12 cellular contexts compared by ENCODE assay signal in the genomic region with DNA sequence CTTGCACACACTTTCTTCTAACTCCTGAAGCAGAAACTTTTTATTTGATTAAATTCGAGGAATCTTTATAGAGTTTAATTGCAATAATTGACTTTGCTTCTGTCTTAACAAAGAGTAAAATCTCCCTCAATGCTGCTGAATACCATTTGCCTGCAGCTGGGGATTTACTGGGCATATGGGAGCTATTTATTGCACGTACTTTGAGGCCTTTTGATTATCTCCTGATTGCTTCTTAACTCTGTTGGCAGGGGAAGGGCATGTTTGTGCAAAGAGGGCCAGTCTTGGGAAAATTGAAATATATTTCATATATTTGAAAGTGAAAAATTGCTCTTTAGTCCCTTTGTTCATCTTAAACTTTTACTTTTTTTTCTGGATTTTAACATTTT.
DNase-seq lines count a peak whose midpoint lies in the region; ATAC-seq, FAIRE-seq and TF ChIP-seq lines count a peak whose summit lies in the region.
"Had no signal": no experiment of that assay in that cellular context is flagged by ENCODE, and none has a peak within 500 bp of the region (broad histone marks: within the 10 kb centered on the region; RNA-seq: fewer than 3 reads in every experiment).

No MANE protein-coding gene starts in this region.

- H4K91ac ChIP-seq in H1 (replicated peaks; ENCODE audit: insufficient read length, low read length) = no peak overlapping the region

- H4K8ac ChIP-seq in H1 (ENCODE audit: extremely low read depth, insufficient read depth, low read length) = no peak overlapping the region

- H3K27ac ChIP-seq in H1 (ENCODE audit: low read depth, low read length) (no peak overlapping the region), sigmoid colon (peak overlapping the region in 3 of 4 donors; percentile 91 to 93 (median 91))

- no peak for FAIRE-seq in H1 (lab: Jason Lieb, UNC)
- FAIRE-seq: colon, G401.6 had no signal

- CTCF ChIA-PET in H1 (lab: Charles Lee; ENCODE audit: partially characterized antibody) = interaction anchor here (0.8 to 1.6 kb wide), 2 partner anchors 38 to 65 kb away, joined by 3 to 4 read pairs; no protein-coding TSS in a partner anchor

- no peak overlapping the region for H4K5ac ChIP-seq in H1 (ENCODE audit: insufficient read length, low read depth, low read length)

- no peak for TF ChIP-seq EP300 in H1 (IDR thresholded peaks at IDR 0.05; ENCODE audit: borderline replicate concordance in 1 of 2, low read depth in 2 of 2, low read length in 2 of 2)
- no peak for TF ChIP-seq EP300 in sigmoid colon (IDR thresholded peaks at IDR 0.05)

- 0 out of 2 replicates have a peak overlapping the region, but pooled peaks have one; percentile 83 for H2BK15ac ChIP-seq in H1 (ENCODE audit: low read length)

- no peak overlapping the region for H3K4me2 ChIP-seq in H1 (ENCODE audit: insufficient read depth in 1 of 2, low read depth in 2 of 2, low read length in 2 of 2)

- no peak for TF ChIP-seq RAD21 in H1 (IDR thresholded peaks at IDR 0.05 in 1 of 2, conservative IDR thresholded peaks at IDR 0.05 in 1 of 2; ENCODE audit: low read depth in 2 of 2, low read length in 2 of 2)

- no peaks in the 10 kb centered on the region for H3K79me2 ChIP-seq in H1 (ENCODE audit: control insufficient read depth in 1 of 2, insufficient read depth in 2 of 2, low read length in 2 of 2)

- POLR2A ChIA-PET in H1 (lab: Charles Lee; ENCODE audit: partially characterized antibody) = interaction anchor here (1.5 kb wide), 1 partner anchor 19 kb away, joined by 6 read pairs; no protein-coding TSS in a partner anchor

- H3K9me3 ChIP-seq in H1 (ENCODE audit: insufficient read depth in 2 of 2, low read depth in 1 of 2, low read length in 1 of 2) (no peaks in the 10 kb centered on the region), sigmoid colon (no peaks in the 10 kb centered on the region)
- H3K9me3 ChIP-seq: upper lobe of left lung had no signal

- H3K79me1 ChIP-seq in H1 (ENCODE audit: low read depth, low read length) = no peaks in the 10 kb centered on the region

- H2BK5ac ChIP-seq in H1 (ENCODE audit: low read depth, low read length) = no peak overlapping the region

- no peak overlapping the region for H2BK20ac ChIP-seq in H1 (ENCODE audit: low read length)

- H3K36me3 ChIP-seq in H1 (ENCODE audit: control insufficient read depth in 2 of 4, insufficient read depth in 4 of 4, low read length in 3 of 4) (no peaks in the 10 kb centered on the region), sigmoid colon (peaks cover 0 to 18% (median 9%) of the 10 kb centered on the region in 4 donors)

- no peak overlapping the region for H3K14ac ChIP-seq in H1 (ENCODE audit: insufficient read length)

- H3K4me1 ChIP-seq in H1 (replicated peaks in 1 of 4; ENCODE audit: control insufficient read depth in 3 of 4, insufficient read depth in 4 of 4, low read length in 3 of 4) = peaks cover 4 to 21% (median 9%) of the 10 kb centered on the region in 4 experiments; a peak in 6 of 7 replicates
- H3K4me1 ChIP-seq in sigmoid colon = peaks cover 0 to 26% (median 22%) of the 10 kb centered on the region in 4 donors

- DNase-seq in NCI-H1694 treated with DMSO at 0.1 percent for 48 hours (lab: John Stamatoyannopoulos, UW) = peak; percentile 30
- no peak for DNase-seq in NCI-H1694 (lab: John Stamatoyannopoulos, UW)
- DNase-seq in NCI-H446 treated with DMSO at 0.1 percent for 48 hours (lab: John Stamatoyannopoulos, UW) = peak; percentile 16
- DNase-seq in H1 (ENCODE audit: low read depth in 1 of 2, low spot score in 2 of 2) = no peak
- no peak for DNase-seq in sigmoid colon
- no peak for DNase-seq in GM19240 (ENCODE audit: insufficient read length, low spot score)
- DNase-seq in iPS-NIHi7 (ENCODE audit: extremely low spot score) = no peak
- DNase-seq: CD8-positive, alpha-beta T cell had no signal

- intact Hi-C loops in sigmoid colon (cut with DNase I) = loop anchor here (5.0 to 10.0 kb wide), 3 partner anchors 43 to 360 kb away; a partner anchor contains a TSS

- H3K23me2 ChIP-seq in H1 (ENCODE audit: low read depth, low read length) = no peaks in the 10 kb centered on the region

- 84% methylated on average over 2 of the region's 2 CpGs; no CpG with 5 or more reads in 1 of the 2 experiments for WGBS in H1 (ENCODE audit: extremely low coverage in 1 of 2, insufficient coverage in 1 of 2, insufficient read length in 1 of 2, insufficient replicate concordance in 2 of 2, low coverage in 1 of 2, low lambda C conversion rate in 2 of 2, missing lambda C conversion rate in 1 of 2), 2 experiments
- WGBS in sigmoid colon, 2 donors = 74 to 88% methylated on average over 2 of the region's 2 CpGs

- no peak overlapping the region for H2AK5ac ChIP-seq in H1 (ENCODE audit: low read depth, low read length)

- H3K4me3 ChIP-seq in H1 (ENCODE audit: extremely low read depth in 1 of 4, insufficient read depth in 2 of 4, low read depth in 3 of 4, low read length in 4 of 4) (no peak overlapping the region), sigmoid colon (no peak overlapping the region)
- H3K4me3 ChIP-seq: upper lobe of left lung had no signal

- no peak overlapping the region for H3K9ac ChIP-seq in H1 (replicated peaks in 1 of 4; ENCODE audit: extremely low read depth in 1 of 4, low read depth in 3 of 4, low read length in 3 of 4)

- no peak overlapping the region for H2BK120ac ChIP-seq in H1 (replicated peaks; ENCODE audit: low read depth, low read length)

- no peak overlapping the region for H2AFZ ChIP-seq in H1 (ENCODE audit: low read length)

- ATAC-seq in HG03571 (IDR thresholded peaks at IDR 0.05; ENCODE audit: unreplicated experiment) = no peak
- ATAC-seq: CD8-positive, alpha-beta T cell had no signal

- no peak overlapping the region for H3K56ac ChIP-seq in H1 (replicated peaks; ENCODE audit: insufficient read length, low read depth, low read length)

- H3K18ac ChIP-seq in H1 (ENCODE audit: extremely low read depth, low read length) = no peak overlapping the region

- TF ChIP-seq CTCF in H1 (IDR thresholded peaks at IDR 0.05; ENCODE audit: control extremely low read depth in 1 of 3, insufficient read depth in 1 of 3, low read depth in 1 of 3, low read length in 3 of 3) (no peak), sigmoid colon (IDR thresholded peaks at IDR 0.05) (no peak)

- no peak overlapping the region for H3K23ac ChIP-seq in H1 (ENCODE audit: insufficient read length)

- no peaks in the 10 kb centered on the region for H4K20me1 ChIP-seq in H1 (replicated peaks in 1 of 2; ENCODE audit: control insufficient read depth in 1 of 2, insufficient read depth in 2 of 2, low read length in 2 of 2)

- no peaks in the 10 kb centered on the region for H3K27me3 ChIP-seq in H1 (replicated peaks in 1 of 4; ENCODE audit: control insufficient read depth in 3 of 4, extremely low read depth in 1 of 4, insufficient read depth in 3 of 4, low read length in 3 of 4)
- H3K27me3 ChIP-seq in sigmoid colon = no peaks in the 10 kb centered on the region
- H3K27me3 ChIP-seq: upper lobe of left lung had no signal

- H3K4ac ChIP-seq in H1 (replicated peaks; ENCODE audit: insufficient read length, low read depth, low read length) = no peak overlapping the region

- TF ChIP-seq POLR2A in H1 (IDR thresholded peaks at IDR 0.05; ENCODE audit: control extremely low read depth in 1 of 2, low read depth in 2 of 2, low read length in 2 of 2) (no peak), sigmoid colon (IDR thresholded peaks at IDR 0.05) (no peak)

- no peak overlapping the region for H2BK12ac ChIP-seq in H1 (ENCODE audit: low read depth, low read length)

TF ChIP-seq in H1, 55 proteins besides CTCF, POLR2A, EP300 and RAD21:
- TF ChIP-seq NANOG (IDR thresholded peaks at IDR 0.05; ENCODE audit: insufficient read depth, low read depth, low read length, poor library complexity, severe bottlenecking) = no peak
- no peak for TF ChIP-seq CBX5 (IDR thresholded peaks at IDR 0.05; ENCODE audit: low read depth, low read length)
- no peak for TF ChIP-seq KDM1A (IDR thresholded peaks at IDR 0.05; ENCODE audit: borderline replicate concordance, low read length)
- TF ChIP-seq CHD2 (IDR thresholded peaks at IDR 0.05; ENCODE audit: low read length) = no peak
- TF ChIP-seq GABPA (IDR thresholded peaks at IDR 0.05; ENCODE audit: borderline replicate concordance, insufficient read depth, low read length) = no peak
- TF ChIP-seq, protein P1, sequence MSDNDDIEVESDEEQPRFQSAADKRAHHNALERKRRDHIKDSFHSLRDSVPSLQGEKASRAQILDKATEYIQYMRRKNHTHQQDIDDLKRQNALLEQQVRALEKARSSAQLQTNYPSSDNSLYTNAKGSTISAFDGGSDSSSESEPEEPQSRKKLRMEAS (IDR thresholded peaks at IDR 0.05) = no peak
- no peak for TF ChIP-seq TCF12 (IDR thresholded peaks at IDR 0.05; ENCODE audit: low read depth, low read length)
- TF ChIP-seq RBBP5 (IDR thresholded peaks at IDR 0.05; ENCODE audit: borderline replicate concordance, low read depth, low read length) = no peak
- no peak for TF ChIP-seq SAP30 (IDR thresholded peaks at IDR 0.05; ENCODE audit: insufficient read depth, insufficient replicate concordance, low read length)
- TF ChIP-seq SUZ12 (IDR thresholded peaks at IDR 0.05; ENCODE audit: low read length) = no peak
- TF ChIP-seq TAF7 (optimal IDR thresholded peaks at IDR 0.05; ENCODE audit: borderline replicate concordance, low read depth, low read length) = no peak
- no peak for TF ChIP-seq HDAC2 (IDR thresholded peaks at IDR 0.05; ENCODE audit: borderline replicate concordance in 1 of 2, low read depth in 2 of 2, low read length in 2 of 2)
- TF ChIP-seq JUND (IDR thresholded peaks at IDR 0.05; ENCODE audit: low read length) = no peak
- no peak for TF ChIP-seq CHD1 (IDR thresholded peaks at IDR 0.05; ENCODE audit: low read depth, low read length)
- TF ChIP-seq TAF1 (IDR thresholded peaks at IDR 0.05; ENCODE audit: low read depth, low read length) = no peak
- no peak for TF ChIP-seq RNF2 (IDR thresholded peaks at IDR 0.05; ENCODE audit: borderline replicate concordance, low read depth, low read length, missing control alignments, poor library complexity, severe bottlenecking)

Comparison
In these comparisons a context has a peak if more than half of its experiments do, and no peak if none do; other contexts are left out.
1. DNase-seq: peak in NCI-H1694 treated with DMSO at 0.1 percent for 48 hours (single experiment) and NCI-H446 treated with DMSO at 0.1 percent for 48 hours (single experiment); none in NCI-H1694 (single experiment), H1 (0 of 2), sigmoid colon (single experiment), GM19240 (single experiment) and iPS-NIHi7 (single experiment).